28 cellular contexts compared by ENCODE assay signal in the genomic region with DNA sequence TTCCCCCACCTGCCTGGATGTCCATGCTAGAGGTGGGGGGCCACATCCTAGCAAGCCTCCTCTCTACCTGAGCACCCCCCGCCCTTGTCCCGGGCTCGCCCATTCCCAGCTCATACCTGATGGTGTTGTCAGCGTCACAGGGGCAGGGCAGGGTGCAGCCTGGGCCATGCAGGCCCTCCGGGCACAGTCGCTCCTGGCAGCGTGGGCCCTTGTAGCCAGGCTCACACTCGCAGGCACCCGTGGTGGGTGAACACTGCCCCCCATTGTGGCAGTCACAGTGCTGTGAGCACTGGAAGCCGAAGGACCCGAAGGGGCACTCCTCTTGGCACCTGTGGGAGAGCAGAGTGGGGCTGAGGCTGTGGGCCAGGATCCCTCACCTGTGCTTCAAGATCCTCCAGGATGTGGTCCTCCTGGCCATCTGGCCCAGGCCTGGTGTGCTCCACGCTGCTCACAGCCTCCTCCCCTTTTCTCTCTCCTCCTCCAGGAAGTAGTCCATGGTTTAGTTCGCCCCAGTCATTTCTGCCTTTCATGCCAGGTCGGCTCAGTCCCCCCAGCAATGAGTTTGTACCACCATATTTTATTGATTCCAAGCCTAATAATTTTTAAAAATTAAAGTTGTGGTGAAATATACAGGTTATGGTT.
"Had no signal": no experiment of that assay in that cellular context is flagged by ENCODE, and none has a peak within 500 bp of the region (broad histone marks: within the 10 kb centered on the region; RNA-seq: fewer than 3 reads in every experiment).

No MANE protein-coding gene starts in this region.

- H3K27ac ChIP-seq: colonic mucosa, epithelial cell of prostate, esophagus muscularis mucosa, foreskin keratinocyte, gastroesophageal sphincter, heart right ventricle, left lung, neutrophil, parathyroid adenoma, right lobe of liver, stomach, thyroid gland, vagina had no signal

- H3K9me3 Mint-ChIP-seq: dendritic cell treated with granulocyte-macrophage colony-stimulating factor and Interleukin-4, amounts not matched to agents 40 ng/mL and 50 ng/mL, for 4 days; endodermal cell; naive thymus-derived CD8-positive, alpha-beta T cell had no signal

- H3K9ac ChIP-seq: parathyroid adenoma had no signal

- H3K4me1 Mint-ChIP-seq: endodermal cell had no signal

- H3K79me2 ChIP-seq: parathyroid adenoma had no signal

- H3K9me3 ChIP-seq: colonic mucosa, esophagus muscularis mucosa, gastroesophageal sphincter, heart right ventricle, left lung, neutrophil, right lobe of liver, stomach, thyroid gland, vagina had no signal

- H3K27me3 ChIP-seq: right lobe of liver, thyroid gland, vagina had no signal

- H3K4me1 ChIP-seq: colonic mucosa, esophagus muscularis mucosa, foreskin keratinocyte, gastroesophageal sphincter, heart right ventricle, left lung, parathyroid adenoma, right lobe of liver, stomach, thyroid gland, vagina had no signal

- H3K36me3 ChIP-seq: colonic mucosa, esophagus muscularis mucosa, gastroesophageal sphincter, heart right ventricle, left lung, neutrophil, right lobe of liver, stomach, thyroid gland, vagina had no signal

- H3K27ac Mint-ChIP-seq: dendritic cell treated with granulocyte-macrophage colony-stimulating factor and Interleukin-4, amounts not matched to agents 40 ng/mL and 50 ng/mL, for 4 days; endodermal cell; naive thymus-derived CD8-positive, alpha-beta T cell; progenitor cell of endocrine pancreas had no signal

- H3K4me3 ChIP-seq: colonic mucosa, esophagus muscularis mucosa, gastroesophageal sphincter, heart right ventricle, left lung, right lobe of liver, stomach, thyroid gland, vagina had no signal

- DNase-seq: colonic mucosa; effector CD8-positive, alpha-beta T cell; endodermal cell; foreskin keratinocyte; glutamatergic neuron; heart right ventricle; hippocampal formation; left cardiac atrium; left lung; mesendoderm; naive thymus-derived CD8-positive, alpha-beta T cell; right lobe of liver; small intestine; stimulated activated CD4-positive, alpha-beta T cell treated with anti-CD3 and anti-CD28 coated beads, Interleukin-15, amount 100 ng/mL, for 24 hours; stimulated activated CD4-positive, alpha-beta T cell treated with anti-CD3 and anti-CD28 coated beads, Interleukin-2, amount 100 ng/mL, for 48 hours; stimulated activated naive CD4-positive, alpha-beta T cell treated with Interleukin-2 at 50 U/mL for 16 hours; stomach; thyroid gland; trophoblast cell had no signal

- H3K4me3 Mint-ChIP-seq: dendritic cell treated with granulocyte-macrophage colony-stimulating factor and Interleukin-4, amounts not matched to agents 40 ng/mL and 50 ng/mL, for 4 days; endodermal cell; naive thymus-derived CD8-positive, alpha-beta T cell had no signal

- H2AFZ ChIP-seq: parathyroid adenoma had no signal

- H3K36me3 Mint-ChIP-seq: naive thymus-derived CD8-positive, alpha-beta T cell had no signal

- FAIRE-seq: islet of Langerhans, small intestine had no signal

- ATAC-seq: gastroesophageal sphincter; left cardiac atrium; left lung; naive thymus-derived CD8-positive, alpha-beta T cell had no signal
